In the genomic region with DNA sequence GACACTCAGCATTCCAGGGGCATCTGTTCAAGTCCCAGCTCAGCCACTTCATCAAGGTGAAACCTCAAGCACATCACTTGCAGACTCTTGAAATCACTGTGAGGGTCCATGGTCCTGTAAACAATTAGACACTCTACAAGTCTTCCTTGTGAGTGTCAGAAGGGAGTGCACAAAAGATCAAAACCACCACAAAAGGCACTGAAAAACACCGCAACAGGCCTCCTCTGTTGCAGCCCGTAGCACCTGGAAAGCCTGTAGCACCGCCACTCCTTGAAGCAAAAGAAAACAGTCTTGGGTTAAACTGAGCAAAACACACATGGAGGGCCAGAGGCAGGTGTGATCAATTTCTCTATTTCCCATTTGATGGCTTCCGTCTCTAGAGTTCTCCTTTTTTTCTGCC, we compare ENCODE assay signal across 1 cellular context.
TF ChIP-seq lines count a peak whose summit lies in the region.

No MANE protein-coding gene starts in this region.

TF ChIP-seq in GM23338, 12 proteins besides CTCF, POLR2A, EP300 and RAD21 (continued from another document):
- TF ChIP-seq ZNF462 (CRISPR knock-in tag; IDR thresholded peaks at IDR 0.05) = no peak
